9 cellular contexts compared by ENCODE assay signal in the genomic region with DNA sequence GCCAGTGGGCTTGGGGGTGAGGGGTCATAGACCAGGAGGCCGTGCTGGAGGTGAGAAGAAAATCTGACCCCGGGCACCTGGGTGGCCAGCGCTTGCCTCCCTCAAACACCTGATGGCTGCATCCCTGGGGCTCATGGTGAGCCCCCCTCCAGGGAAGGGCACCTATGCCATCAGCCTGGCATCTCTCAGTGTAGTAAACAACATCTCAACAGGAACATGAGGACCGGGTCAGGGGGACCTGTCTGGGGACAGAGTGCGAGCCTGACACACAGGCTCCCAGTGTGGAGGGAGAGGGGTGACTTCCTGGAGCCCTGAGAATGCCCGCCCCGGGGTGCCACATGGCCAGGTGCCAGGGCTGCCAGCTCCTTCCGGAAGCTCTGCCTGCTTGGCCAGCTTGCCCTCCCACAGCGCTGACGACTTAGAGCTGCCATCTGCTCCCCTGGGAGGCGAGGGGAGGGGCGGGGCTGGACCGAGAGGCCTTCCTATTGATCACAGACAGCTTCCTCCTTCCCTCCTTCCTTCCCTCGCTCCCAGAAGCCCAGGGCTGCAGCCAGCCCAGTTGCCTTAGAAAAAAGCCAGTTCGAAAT.
DNase-seq lines count a peak whose midpoint lies in the region; ATAC-seq lines count a peak whose summit lies in the region.
"Had no signal": no experiment of that assay in that cellular context is flagged by ENCODE, and none has a peak within 500 bp of the region (broad histone marks: within the 10 kb centered on the region; RNA-seq: fewer than 3 reads in every experiment).

No MANE protein-coding gene starts in this region.

- H3K36me3 Mint-ChIP-seq in T-helper 2 cell treated with Interferon-gamma antibody and Interleukin-4, amounts not matched to agents 5 μg/mL and 100 μg/mL, for 36 hours (ENCODE audit: low read depth), result peaks cover 6% of the 10 kb centered on the region
- H3K36me3 Mint-ChIP-seq in memory B cell, result no peaks in the 10 kb centered on the region

- no peaks in the 10 kb centered on the region for H3K9me3 Mint-ChIP-seq in T-helper 2 cell treated with Interferon-gamma antibody and Interleukin-4, amounts not matched to agents 5 μg/mL and 100 μg/mL, for 36 hours
- H3K9me3 Mint-ChIP-seq in memory B cell, result no peaks in the 10 kb centered on the region

- peak; percentile 96 for DNase-seq in COR-L47 (lab: John Stamatoyannopoulos, UW)
- peak; percentile 34 for DNase-seq in MV-4-11 (lab: John Stamatoyannopoulos, UW)
- DNase-seq in T-helper 2 cell treated with Interferon-gamma antibody and Interleukin-4, amounts not matched to agents 5 μg/mL and 100 μg/mL, for 36 hours (ENCODE audit: low spot score), result no peak
- DNase-seq in memory B cell (ENCODE audit: low spot score in 2 of 2), result peak; percentile 38 to 39
- DNase-seq in OCI-M2 (lab: John Stamatoyannopoulos, UW; ENCODE audit: unreplicated experiment), result no peak
- no peak for DNase-seq in GDM1 (lab: John Stamatoyannopoulos, UW)
- DNase-seq in stimulated activated CD4-positive, alpha-beta T cell treated with anti-CD3 and anti-CD28 coated beads, Interleukin-1b, Interleukin-23, amount 100 ng/mL, for 48 hours, result no peak
- DNase-seq: activated effector memory CD4-positive, alpha-beta T cell treated with Interleukin-2 at 50 U/mL for 16 hours had no signal

- H3K27ac Mint-ChIP-seq in T-helper 2 cell treated with Interferon-gamma antibody and Interleukin-4, amounts not matched to agents 5 μg/mL and 100 μg/mL, for 36 hours, result peak overlapping the region; percentile 39
- H3K27ac Mint-ChIP-seq in memory B cell, result no peak overlapping the region

- no peaks in the 10 kb centered on the region for H3K27me3 Mint-ChIP-seq in T-helper 2 cell treated with Interferon-gamma antibody and Interleukin-4, amounts not matched to agents 5 μg/mL and 100 μg/mL, for 36 hours (ENCODE audit: low read depth)
- peaks cover 5% of the 10 kb centered on the region for H3K27me3 Mint-ChIP-seq in memory B cell

- ATAC-seq in memory B cell (ENCODE audit: low read depth) (peak; percentile 72), GM18868 (IDR thresholded peaks at IDR 0.05; ENCODE audit: unreplicated experiment) (no peak)

- no peaks in the 10 kb centered on the region for H3K4me1 Mint-ChIP-seq in T-helper 2 cell treated with Interferon-gamma antibody and Interleukin-4, amounts not matched to agents 5 μg/mL and 100 μg/mL, for 36 hours (ENCODE audit: low read depth)
- peaks cover 17% of the 10 kb centered on the region for H3K4me1 Mint-ChIP-seq in memory B cell

- H3K4me3 Mint-ChIP-seq in T-helper 2 cell treated with Interferon-gamma antibody and Interleukin-4, amounts not matched to agents 5 μg/mL and 100 μg/mL, for 36 hours, result no peak overlapping the region
- peak overlapping the region; percentile 41 for H3K4me3 Mint-ChIP-seq in memory B cell

Comparison
In these comparisons a context has a peak if more than half of its experiments do, and no peak if none do; other contexts are left out.
1. DNase-seq: peak in COR-L47 (single experiment), MV-4-11 (single experiment) and memory B cell (2 of 2); none in T-helper 2 cell treated with Interferon-gamma antibody and Interleukin-4, amounts not matched to agents 5 μg/mL and 100 μg/mL, for 36 hours (single experiment), OCI-M2 (single experiment), GDM1 (single experiment) and stimulated activated CD4-positive, alpha-beta T cell treated with anti-CD3 and anti-CD28 coated beads, Interleukin-1b, Interleukin-23, amount 100 ng/mL, for 48 hours (single experiment).